Comparison of ENCODE assay signal across 8 cellular contexts in genomic region chr14:91367173-91368171, GRCh38. TPM values are rescaled to one million over a fixed set of nuclear protein-coding genes. Genes with fewer than 3 reads are reported as not detected.
DNase-seq lines count a peak whose midpoint lies in the region; ATAC-seq and TF ChIP-seq lines count a peak whose summit lies in the region.

No MANE protein-coding gene starts in this region.

- peak overlapping the region; percentile 77 for H3K27ac Mint-ChIP-seq in T-helper 2 cell treated with Interferon-gamma antibody and Interleukin-4, amounts not matched to agents 5 μg/mL and 100 μg/mL, for 36 hours

- H3K27ac ChIP-seq in dorsolateral prefrontal cortex (peak overlapping the region in 34 of 59 donors; percentile 3 to 76 (median 42)), uterus (peak overlapping the region in 1 of 2 donors; percentile 41)

- intact Hi-C loops in dorsolateral prefrontal cortex (cut with DNase I): no loop called here
- intact Hi-C loops in uterus (cut with DNase I; ENCODE audit: low total_unique reads): no loop called here

- no peaks in the 10 kb centered on the region for H3K27me3 ChIP-seq in dorsolateral prefrontal cortex
- no peaks in the 10 kb centered on the region for H3K27me3 ChIP-seq in uterus

- no peak for TF ChIP-seq CTCF in dorsolateral prefrontal cortex (IDR thresholded peaks at IDR 0.05 in 54 of 56, conservative IDR thresholded peaks at IDR 0.05 in 2 of 56; ENCODE audit: low read depth in 1 of 56, partially characterized antibody in 56 of 56)
- TF ChIP-seq CTCF in uterus (IDR thresholded peaks at IDR 0.05): no peak

- peaks cover 75% of the 10 kb centered on the region for H3K4me1 Mint-ChIP-seq in T-helper 2 cell treated with Interferon-gamma antibody and Interleukin-4, amounts not matched to agents 5 μg/mL and 100 μg/mL, for 36 hours (ENCODE audit: low read depth)

- H3K4me3 ChIP-seq in dorsolateral prefrontal cortex (no peak overlapping the region), uterus (no peak overlapping the region)

- H3K4me3 Mint-ChIP-seq in T-helper 2 cell treated with Interferon-gamma antibody and Interleukin-4, amounts not matched to agents 5 μg/mL and 100 μg/mL, for 36 hours: peak overlapping the region; percentile 63

- H3K36me3 Mint-ChIP-seq in T-helper 2 cell treated with Interferon-gamma antibody and Interleukin-4, amounts not matched to agents 5 μg/mL and 100 μg/mL, for 36 hours (ENCODE audit: low read depth): peaks cover 16% of the 10 kb centered on the region

- H3K27me3 Mint-ChIP-seq in T-helper 2 cell treated with Interferon-gamma antibody and Interleukin-4, amounts not matched to agents 5 μg/mL and 100 μg/mL, for 36 hours (ENCODE audit: low read depth): no peaks in the 10 kb centered on the region

- no peaks in the 10 kb centered on the region for H3K4me1 ChIP-seq in uterus

- TF ChIP-seq POLR2A in uterus (IDR thresholded peaks at IDR 0.05): no peak

- ATAC-seq in GM19397 (IDR thresholded peaks at IDR 0.05; ENCODE audit: unreplicated experiment) (peak; percentile 73), HG03439 (IDR thresholded peaks at IDR 0.05; ENCODE audit: unreplicated experiment) (peak; percentile 74)

- no peaks in the 10 kb centered on the region for H3K9me3 ChIP-seq in uterus

- H3K9me3 Mint-ChIP-seq in T-helper 2 cell treated with Interferon-gamma antibody and Interleukin-4, amounts not matched to agents 5 μg/mL and 100 μg/mL, for 36 hours: no peaks in the 10 kb centered on the region

- H3K36me3 ChIP-seq in uterus: no peaks in the 10 kb centered on the region

- DNase-seq in EL (peak; percentile 29), dorsolateral prefrontal cortex (peak in 1 of 10 donors; percentile 35), uterus (no peak), GM03348 (ENCODE audit: low spot score) (no peak)
- DNase-seq in T-helper 2 cell treated with Interferon-gamma antibody and Interleukin-4, amounts not matched to agents 5 μg/mL and 100 μg/mL, for 36 hours (ENCODE audit: low spot score): peak; percentile 39
- peak; percentile 72 for DNase-seq in stimulated activated CD8-positive, alpha-beta memory T cell treated with anti-CD3 and anti-CD28 coated beads, Interleukin-4, amount 100 ng/mL, for 48 hours

RNA-seq across cellular contexts. Expression of gene CCDC88C, which starts 50.1 kb away (rescaled TPM):
- 10 to 100 TPM in 48 of 120 experiments, 1 to 10 TPM in 72; 2.3 to 20.5 (median 9.2) TPM for total RNA-seq in dorsolateral prefrontal cortex
- 10 to 100 TPM in 2 of 4 donors, 1 to 10 TPM in 2; 3.2 to 32.7 (median 11.0) TPM for total RNA-seq in uterus

Comparison
In these comparisons a context has a peak if more than half of its experiments do, and no peak if none do; other contexts are left out.
1. DNase-seq: peak in EL (single experiment), T-helper 2 cell treated with Interferon-gamma antibody and Interleukin-4, amounts not matched to agents 5 μg/mL and 100 μg/mL, for 36 hours (single experiment) and stimulated activated CD8-positive, alpha-beta memory T cell treated with anti-CD3 and anti-CD28 coated beads, Interleukin-4, amount 100 ng/mL, for 48 hours (single experiment); none in uterus (0 of 2) and GM03348 (single experiment).